Comparison of ENCODE assay signal across 8 cellular contexts in genomic region chr16:30356401-30357084, GRCh38. TPM values are rescaled to one million over a fixed set of nuclear protein-coding genes. Genes with fewer than 3 reads are reported as not detected.
DNase-seq lines count a peak whose midpoint lies in the region; ATAC-seq, FAIRE-seq and TF ChIP-seq lines count a peak whose summit lies in the region.

No MANE protein-coding gene starts in this region.

- peaks cover 24% of the 10 kb centered on the region for H3K4me1 ChIP-seq in CD4-positive, CD25-positive, alpha-beta regulatory T cell (ENCODE audit: control insufficient read depth, insufficient read depth, low read length, poor library complexity, severe bottlenecking)
- H3K4me1 ChIP-seq in colonic mucosa: peaks cover 7% of the 10 kb centered on the region
- H3K4me1 ChIP-seq in naive thymus-derived CD4-positive, alpha-beta T cell (ENCODE audit: control insufficient read depth in 2 of 2, insufficient read depth in 2 of 2, low read length in 2 of 2): peaks cover 16 to 18% of the 10 kb centered on the region in 2 donors

- no peaks in the 10 kb centered on the region for H3K9me3 ChIP-seq in CD4-positive, CD25-positive, alpha-beta regulatory T cell (ENCODE audit: control insufficient read depth in 2 of 2, low read length in 2 of 2)
- H3K9me3 ChIP-seq in colonic mucosa: no peaks in the 10 kb centered on the region
- H3K9me3 ChIP-seq in naive thymus-derived CD4-positive, alpha-beta T cell (ENCODE audit: control insufficient read depth in 2 of 3, low read length in 3 of 3): no peaks in the 10 kb centered on the region

- FAIRE-seq in D721Med (lab: Jason Lieb, UNC): no peak

- peaks cover 21% of the 10 kb centered on the region for H3K36me3 Mint-ChIP-seq in CD4-positive, CD25-positive, alpha-beta regulatory T cell
- peaks cover 0 to 29% (median 4%) of the 10 kb centered on the region in 5 donors for H3K36me3 Mint-ChIP-seq in naive thymus-derived CD4-positive, alpha-beta T cell

- peak overlapping the region; percentile 96 for H3K27ac ChIP-seq in CD4-positive, CD25-positive, alpha-beta regulatory T cell (ENCODE audit: insufficient read depth, low read length, poor library complexity, severe bottlenecking)
- peak overlapping the region; percentile 94 for H3K27ac ChIP-seq in colonic mucosa
- H3K27ac ChIP-seq in naive thymus-derived CD4-positive, alpha-beta T cell (ENCODE audit: low read depth, low read length): peak overlapping the region; percentile 92

- POLR2A ChIA-PET in naive thymus-derived CD4-positive, alpha-beta T cell (lab: Charles Lee): interaction anchor here (0.5 to 4.9 kb wide), 8 partner anchors 15 to 772 kb away, joined by 3 to 22 read pairs (median 4); partner anchors contain the start of genes ALDOA, SEPTIN1, TBC1D10B and ZNF771

- peak overlapping the region; percentile 97 for H3K9ac ChIP-seq in colonic mucosa (ENCODE audit: low read depth in 2 of 2, low read length in 2 of 2)

- H3K4me1 Mint-ChIP-seq in CD4-positive, CD25-positive, alpha-beta regulatory T cell: peaks cover 4 to 47% (median 19%) of the 10 kb centered on the region in 4 donors
- peaks cover 10 to 39% (median 27%) of the 10 kb centered on the region in 7 donors for H3K4me1 Mint-ChIP-seq in naive thymus-derived CD4-positive, alpha-beta T cell

- CTCF ChIA-PET in naive thymus-derived CD4-positive, alpha-beta T cell (lab: Charles Lee): no interaction called here

- intact Hi-C loops in colonic mucosa (cut with DNase I): loop anchor here (10.0 kb wide), 1 partner anchor 262 kb away; the partner anchor contains the start of genes TBX6 and YPEL3
- intact Hi-C loops in naive thymus-derived CD4-positive, alpha-beta T cell (cut with micrococcal nuclease): no loop called here

- peak in 1 of 2 donors; percentile 28 for ATAC-seq in CD4-positive, CD25-positive, alpha-beta regulatory T cell (ENCODE audit: low read depth in 2 of 2)
- no peak for ATAC-seq in naive thymus-derived CD4-positive, alpha-beta T cell
- ATAC-seq in GM21786 (IDR thresholded peaks at IDR 0.05; ENCODE audit: unreplicated experiment) (no peak), GM21528 (IDR thresholded peaks at IDR 0.05; ENCODE audit: low FRiP score, unreplicated experiment) (no peak)

- no peaks in the 10 kb centered on the region for H3K27me3 Mint-ChIP-seq in CD4-positive, CD25-positive, alpha-beta regulatory T cell
- H3K27me3 Mint-ChIP-seq in naive thymus-derived CD4-positive, alpha-beta T cell: peaks cover 0 to 2% (median 0%) of the 10 kb centered on the region in 5 donors

- peak overlapping the region; percentile 96 to 100 (median 96) for H3K4me3 Mint-ChIP-seq in CD4-positive, CD25-positive, alpha-beta regulatory T cell
- peak overlapping the region; percentile 90 to 100 (median 96) for H3K4me3 Mint-ChIP-seq in naive thymus-derived CD4-positive, alpha-beta T cell

- peak in 1 of 3 donors; percentile 60 for DNase-seq in CD4-positive, CD25-positive, alpha-beta regulatory T cell
- DNase-seq in M059J (ENCODE audit: low read depth) (peak; percentile 68), colonic mucosa (peak; percentile 38), D721Med (ENCODE audit: insufficient read length, low spot score) (no peak), germinal center (ENCODE audit: low spot score) (no peak)
- peak in 3 of 9 donors; percentile 10 to 21 (median 12) for DNase-seq in naive thymus-derived CD4-positive, alpha-beta T cell

- TF ChIP-seq CTCF in colonic mucosa (IDR thresholded peaks at IDR 0.05) (no peak), D721Med (IDR thresholded peaks at IDR 0.05; ENCODE audit: insufficient read depth, missing control alignments) (no peak)

- H3K27ac Mint-ChIP-seq in CD4-positive, CD25-positive, alpha-beta regulatory T cell: peak overlapping the region; percentile 99
- H3K27ac Mint-ChIP-seq in naive thymus-derived CD4-positive, alpha-beta T cell: peak overlapping the region; percentile 71 to 99 (median 98)

- peaks cover 30% of the 10 kb centered on the region for H3K36me3 ChIP-seq in CD4-positive, CD25-positive, alpha-beta regulatory T cell (ENCODE audit: control insufficient read depth, insufficient read depth, low read length)
- H3K36me3 ChIP-seq in colonic mucosa: peaks cover 8% of the 10 kb centered on the region
- peaks cover 0 to 61% (median 16%) of the 10 kb centered on the region in 3 experiments for H3K36me3 ChIP-seq in naive thymus-derived CD4-positive, alpha-beta T cell (ENCODE audit: control insufficient read depth in 2 of 3, insufficient read depth in 3 of 3, low read length in 3 of 3)

- no peak overlapping the region for H3K4me3 ChIP-seq in CD4-positive, CD25-positive, alpha-beta regulatory T cell (ENCODE audit: low read depth, low read length)
- H3K4me3 ChIP-seq in colonic mucosa: peak overlapping the region; percentile 80
- no peak overlapping the region for H3K4me3 ChIP-seq in naive thymus-derived CD4-positive, alpha-beta T cell (ENCODE audit: low read length)

- H3K9me3 Mint-ChIP-seq in CD4-positive, CD25-positive, alpha-beta regulatory T cell: no peaks in the 10 kb centered on the region
- H3K9me3 Mint-ChIP-seq in naive thymus-derived CD4-positive, alpha-beta T cell: no peaks in the 10 kb centered on the region

- H3K27me3 ChIP-seq in CD4-positive, CD25-positive, alpha-beta regulatory T cell (ENCODE audit: control insufficient read depth, insufficient read depth, low read length): no peaks in the 10 kb centered on the region
- no peaks in the 10 kb centered on the region for H3K27me3 ChIP-seq in colonic mucosa
- no peaks in the 10 kb centered on the region for H3K27me3 ChIP-seq in naive thymus-derived CD4-positive, alpha-beta T cell (ENCODE audit: control insufficient read depth in 2 of 2, insufficient read depth in 2 of 2, low read length in 2 of 2)

RNA-seq across cellular contexts. Expression of gene CD2BP2, which starts 1.4 kb away (rescaled TPM):
- 46.7 TPM for total RNA-seq in CD4-positive, CD25-positive, alpha-beta regulatory T cell
- 10 to 100 TPM; 33.5 to 42.1 (median 37.2) TPM for polyA plus RNA-seq in CD4-positive, CD25-positive, alpha-beta regulatory T cell
- total RNA-seq in M059J (2014; rRNA removed; shearing (Covaris generic)): 34.8 and 64.7 TPM in 2 replicates
- 10 to 100 TPM; 44.8 to 76.1 TPM for total RNA-seq in colonic mucosa
- 10 to 100 TPM; 37.5 to 77.0 (median 64.6) TPM for total RNA-seq in naive thymus-derived CD4-positive, alpha-beta T cell
- polyA plus RNA-seq in naive thymus-derived CD4-positive, alpha-beta T cell: 10 to 100 TPM; 18.7 to 24.4 TPM

RNA-seq across cellular contexts. Expression of gene TBC1D10B, which starts 13.8 kb away (rescaled TPM):
- 32.2 TPM for total RNA-seq in CD4-positive, CD25-positive, alpha-beta regulatory T cell
- 10 to 100 TPM in 1 of 4 donors, 1 to 10 TPM in 3; 7.1 to 11.7 (median 8.2) TPM for polyA plus RNA-seq in CD4-positive, CD25-positive, alpha-beta regulatory T cell
- 25.6 and 45.1 TPM in 2 replicates for total RNA-seq in M059J (2014; rRNA removed; shearing (Covaris generic))
- total RNA-seq in colonic mucosa: 10 to 100 TPM; 45.0 to 62.3 TPM
- total RNA-seq in naive thymus-derived CD4-positive, alpha-beta T cell: 10 to 100 TPM; 23.2 to 70.0 (median 45.2) TPM
- 10 to 100 TPM in 1 of 2 donors, 1 to 10 TPM in 1; 7.6 to 13.6 TPM for polyA plus RNA-seq in naive thymus-derived CD4-positive, alpha-beta T cell

RNA-seq across cellular contexts. Expression of gene MYL11, which starts 18.1 kb away (rescaled TPM):
- 4.1 TPM for total RNA-seq in CD4-positive, CD25-positive, alpha-beta regulatory T cell
- polyA plus RNA-seq in CD4-positive, CD25-positive, alpha-beta regulatory T cell: 1 to 10 TPM in 1 of 4 donors, not detected in 3; 1.7 TPM
- total RNA-seq in M059J (2014; rRNA removed; shearing (Covaris generic)): not detected in 2 replicates
- 1 to 10 TPM; 1.1 to 2.2 TPM for total RNA-seq in colonic mucosa
- total RNA-seq in naive thymus-derived CD4-positive, alpha-beta T cell: 1 to 10 TPM in 2 of 5 experiments, under 1 TPM in 1, not detected in 2; 0.87 to 2.0 (median 1.6) TPM
- polyA plus RNA-seq in naive thymus-derived CD4-positive, alpha-beta T cell: not detected

RNA-seq across cellular contexts. Expression of gene SEPTIN1, which starts 25.8 kb away (rescaled TPM):
- total RNA-seq in CD4-positive, CD25-positive, alpha-beta regulatory T cell: 198 TPM
- 100 to 1,000 TPM; 157 to 205 (median 170) TPM for polyA plus RNA-seq in CD4-positive, CD25-positive, alpha-beta regulatory T cell
- 0.17 TPM in 1 of 2 replicates, not detected in the other for total RNA-seq in M059J (2014; rRNA removed; shearing (Covaris generic))
- 1 to 10 TPM; 4.3 to 4.5 TPM for total RNA-seq in colonic mucosa
- total RNA-seq in naive thymus-derived CD4-positive, alpha-beta T cell: 100 to 1,000 TPM; 176 to 355 (median 183) TPM
- 100 to 1,000 TPM; 221 to 257 TPM for polyA plus RNA-seq in naive thymus-derived CD4-positive, alpha-beta T cell

RNA-seq across cellular contexts. Expression of gene ZNF48, which starts 38.7 kb away (rescaled TPM):
- total RNA-seq in CD4-positive, CD25-positive, alpha-beta regulatory T cell: 6.0 TPM
- 1 to 10 TPM; 4.5 to 8.0 (median 6.7) TPM for polyA plus RNA-seq in CD4-positive, CD25-positive, alpha-beta regulatory T cell
- 5.9 and 10.6 TPM in 2 replicates for total RNA-seq in M059J (2014; rRNA removed; shearing (Covaris generic))
- total RNA-seq in colonic mucosa: 1 to 10 TPM; 6.5 to 6.8 TPM
- 10 to 100 TPM in 3 of 5 experiments, 1 to 10 TPM in 2; 6.0 to 16.0 (median 15.6) TPM for total RNA-seq in naive thymus-derived CD4-positive, alpha-beta T cell
- polyA plus RNA-seq in naive thymus-derived CD4-positive, alpha-beta T cell: 10 to 100 TPM in 1 of 2 donors, 1 to 10 TPM in 1; 6.0 to 10.9 TPM

Comparison
In these comparisons a context has a peak if more than half of its experiments do, and no peak if none do; other contexts are left out.
1. DNase-seq: peak in M059J (single experiment) and colonic mucosa (single experiment); none in D721Med (single experiment) and germinal center (single experiment).
2. Peak in every context shown above with its lines, with median percentiles within 50 percentile points of each other: H3K27ac ChIP-seq.